25 cellular contexts compared by ENCODE assay signal in the genomic region with DNA sequence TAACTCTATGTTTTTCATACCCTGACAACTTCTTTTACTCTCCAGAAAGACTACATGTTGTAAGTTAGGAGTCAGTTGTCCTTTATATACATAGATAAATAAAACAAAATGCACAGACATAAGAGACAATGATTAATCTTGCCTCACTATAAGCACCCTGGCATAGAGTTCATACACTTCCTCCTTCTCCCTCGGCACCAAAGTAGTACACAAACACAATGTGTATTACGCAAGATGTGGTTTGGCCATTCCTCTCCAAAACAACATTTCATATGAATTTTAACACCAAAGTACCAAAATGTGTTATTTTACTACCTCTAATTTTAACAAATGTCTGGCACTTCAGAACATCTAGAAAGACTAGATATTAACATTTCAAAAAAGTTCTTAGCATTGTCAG. TPM values are rescaled to one million over a fixed set of nuclear protein-coding genes. Genes with fewer than 3 reads are reported as not detected.
A peak's percentile ranks its signal among the peaks of the same experiment; 100 is the strongest.
DNase-seq lines count a peak whose midpoint lies in the region; ATAC-seq, FAIRE-seq and TF ChIP-seq lines count a peak whose summit lies in the region.
"Had no signal": no experiment of that assay in that cellular context is flagged by ENCODE, and none has a peak within 500 bp of the region (broad histone marks: within the 10 kb centered on the region; RNA-seq: fewer than 3 reads in every experiment).

No MANE protein-coding gene starts in this region.

- no peak overlapping the region for H3K27ac Mint-ChIP-seq in naive thymus-derived CD4-positive, alpha-beta T cell
- H3K27ac Mint-ChIP-seq: activated B cell treated with CpG ODN at 0.5 μM for 24 hours; CD8-positive, alpha-beta T cell; stimulated activated effector memory CD8-positive, alpha-beta T cell treated with anti-CD3 and anti-CD28 coated beads, Interleukin-12 subunit alpha, Interleukin-12 subunit beta, amount 100 ng/mL, for 72 hours had no signal

- no peak for FAIRE-seq in bronchial epithelial cell (lab: Jason Lieb, UNC)
- FAIRE-seq: G401.6, GM18507, islet of Langerhans had no signal

- no peaks in the 10 kb centered on the region for H3K27me3 ChIP-seq in HL-60 (ENCODE audit: insufficient read depth, poor library complexity, severe bottlenecking)
- peaks cover 6% of the 10 kb centered on the region for H3K27me3 ChIP-seq in bronchial epithelial cell (ENCODE audit: control insufficient read depth, insufficient read depth, low read length)
- H3K27me3 ChIP-seq in naive thymus-derived CD4-positive, alpha-beta T cell (ENCODE audit: control insufficient read depth in 2 of 2, insufficient read depth in 2 of 2, low read length in 2 of 2): no peaks in the 10 kb centered on the region
- H3K27me3 ChIP-seq: breast epithelium had no signal

- peaks cover 0 to 20% (median 0%) of the 10 kb centered on the region in 11 donors for H3K9me3 Mint-ChIP-seq in naive thymus-derived CD4-positive, alpha-beta T cell
- H3K9me3 Mint-ChIP-seq: CD8-positive, alpha-beta T cell; stimulated activated effector memory CD8-positive, alpha-beta T cell treated with anti-CD3 and anti-CD28 coated beads, Interleukin-12 subunit alpha, Interleukin-12 subunit beta, amount 100 ng/mL, for 72 hours had no signal

- POLR2A ChIA-PET in naive thymus-derived CD4-positive, alpha-beta T cell (lab: Charles Lee): no interaction called here

- H3K9me3 ChIP-seq in naive thymus-derived CD4-positive, alpha-beta T cell (ENCODE audit: control insufficient read depth in 2 of 3, low read length in 3 of 3): no peaks in the 10 kb centered on the region

- ATAC-seq in naive thymus-derived CD4-positive, alpha-beta T cell: peak; percentile 44
- ATAC-seq: CD8-positive, alpha-beta T cell; stimulated activated effector memory CD8-positive, alpha-beta T cell treated with anti-CD3 and anti-CD28 coated beads, Interleukin-12 subunit alpha, Interleukin-12 subunit beta, amount 100 ng/mL, for 72 hours had no signal

- peaks cover 0 to 24% (median 3%) of the 10 kb centered on the region in 5 donors for H3K36me3 Mint-ChIP-seq in naive thymus-derived CD4-positive, alpha-beta T cell
- H3K36me3 Mint-ChIP-seq: CD8-positive, alpha-beta T cell; stimulated activated effector memory CD8-positive, alpha-beta T cell treated with anti-CD3 and anti-CD28 coated beads, Interleukin-12 subunit alpha, Interleukin-12 subunit beta, amount 100 ng/mL, for 72 hours had no signal

- H3K4me1 ChIP-seq in naive thymus-derived CD4-positive, alpha-beta T cell (ENCODE audit: control insufficient read depth in 2 of 2, insufficient read depth in 2 of 2, low read length in 2 of 2): no peaks in the 10 kb centered on the region
- H3K4me1 ChIP-seq: breast epithelium had no signal

- TF ChIP-seq CTCF in HL-60 (IDR thresholded peaks at IDR 0.05; ENCODE audit: insufficient read depth, low read length) (no peak), bronchial epithelial cell (IDR thresholded peaks at IDR 0.05; ENCODE audit: insufficient read depth, low read length, severe bottlenecking) (no peak)

- H3K27me3 Mint-ChIP-seq in naive thymus-derived CD4-positive, alpha-beta T cell: peaks cover 0 to 18% (median 0%) of the 10 kb centered on the region in 5 donors

- peak overlapping the region; percentile 19; the same call in 1 of the 2 replicates for H3K27ac ChIP-seq in HL-60 (replicated peaks)
- no peak overlapping the region for H3K27ac ChIP-seq in naive thymus-derived CD4-positive, alpha-beta T cell (ENCODE audit: low read depth, low read length)
- H3K27ac ChIP-seq: breast epithelium, skin epidermis had no signal

- intact Hi-C loops in naive thymus-derived CD4-positive, alpha-beta T cell (cut with micrococcal nuclease): no loop called here
- intact Hi-C loops in head of caudate nucleus (cut with DNase I): no loop called here

- DNase-seq in HL-60 (ENCODE audit: low read depth in 1 of 2, low spot score in 1 of 2) (peak in 1 of 2 experiments; percentile 73), NOMO-1 treated with DMSO at 0.1 percent for 48 hours (lab: John Stamatoyannopoulos, UW; ENCODE audit: unreplicated experiment) (peak; percentile 84), bronchial epithelial cell (ENCODE audit: low read depth) (peak; percentile 4), NCI-H2196 treated with DMSO at 0.1 percent for 48 hours (lab: John Stamatoyannopoulos, UW; ENCODE audit: unreplicated experiment) (no peak), head of caudate nucleus (no peak), NCI-H510A treated with DMSO at 0.1 percent for 48 hours (lab: John Stamatoyannopoulos, UW) (no peak)
- DNase-seq in naive thymus-derived CD4-positive, alpha-beta T cell: no peak
- DNase-seq: activated B cell treated with CpG ODN at 0.5 μM for 24 hours; activated CD4-positive, alpha-beta T cell treated with anti-CD3 and anti-CD28 coated beads, Interleukin-2, amount 50 U/mL, for 48 hours; activated CD8-positive, alpha-beta memory T cell treated with anti-CD3 and anti-CD28 coated beads, Interleukin-2, amount 50 U/mL, for 48 hours; activated effector memory CD4-positive, alpha-beta T cell treated with Interleukin-2 at 50 U/mL for 16 hours; CD8-positive, alpha-beta T cell; hypothalamus; NCI-H2107; NCI-H510A; stimulated activated CD4-positive, alpha-beta T cell treated with anti-CD3 and anti-CD28 coated beads, Interleukin-2, amount 100 ng/mL, for 24 hours; T1000 had no signal

- no peak overlapping the region for H3K4me3 Mint-ChIP-seq in naive thymus-derived CD4-positive, alpha-beta T cell
- H3K4me3 Mint-ChIP-seq: activated B cell treated with CpG ODN at 0.5 μM for 24 hours; CD8-positive, alpha-beta T cell; stimulated activated effector memory CD8-positive, alpha-beta T cell treated with anti-CD3 and anti-CD28 coated beads, Interleukin-12 subunit alpha, Interleukin-12 subunit beta, amount 100 ng/mL, for 72 hours had no signal

- CTCF ChIA-PET in naive thymus-derived CD4-positive, alpha-beta T cell (lab: Charles Lee): interaction anchor here (0.6 kb wide), 1 partner anchor 58 kb away, joined by 3 read pairs; a partner anchor contains a TSS

- H3K4me1 Mint-ChIP-seq in naive thymus-derived CD4-positive, alpha-beta T cell: peaks cover 0 to 13% (median 4%) of the 10 kb centered on the region in 7 donors
- H3K4me1 Mint-ChIP-seq: stimulated activated effector memory CD8-positive, alpha-beta T cell treated with anti-CD3 and anti-CD28 coated beads, Interleukin-12 subunit alpha, Interleukin-12 subunit beta, amount 100 ng/mL, for 72 hours had no signal

- H3K36me3 ChIP-seq in bronchial epithelial cell (ENCODE audit: control insufficient read depth, insufficient read depth, low read length): no peaks in the 10 kb centered on the region
- no peaks in the 10 kb centered on the region for H3K36me3 ChIP-seq in naive thymus-derived CD4-positive, alpha-beta T cell (ENCODE audit: control insufficient read depth in 2 of 3, insufficient read depth in 3 of 3, low read length in 3 of 3)
- H3K36me3 ChIP-seq: breast epithelium had no signal

- H3K4me3 ChIP-seq in HL-60 (replicated peaks; ENCODE audit: insufficient read depth, low read length): no peak overlapping the region
- no peak overlapping the region for H3K4me3 ChIP-seq in bronchial epithelial cell (ENCODE audit: low read depth, low read length)
- H3K4me3 ChIP-seq in naive thymus-derived CD4-positive, alpha-beta T cell (ENCODE audit: low read length): no peak overlapping the region
- H3K4me3 ChIP-seq: breast epithelium, lung, skin epidermis had no signal

RNA-seq across cellular contexts. Expression of a gene that starts 17.2 kb away (rescaled TPM):
- total RNA-seq in bronchial epithelial cell: 3.8 and 6.1 TPM in 2 replicates
- total RNA-seq in naive thymus-derived CD4-positive, alpha-beta T cell: 10 to 100 TPM; 13.8 to 71.9 (median 29.7) TPM
- 1 to 10 TPM; 5.5 to 8.0 TPM for polyA plus RNA-seq in naive thymus-derived CD4-positive, alpha-beta T cell
- total RNA-seq: HT-29 had no signal

RNA-seq across cellular contexts. Expression of a gene that starts 41.6 kb away (rescaled TPM):
- total RNA-seq in bronchial epithelial cell: 2.3 and 4.2 TPM in 2 replicates
- 10 to 100 TPM in 2 of 5 experiments, 1 to 10 TPM in 3; 4.2 to 14.9 (median 6.5) TPM for total RNA-seq in naive thymus-derived CD4-positive, alpha-beta T cell
- polyA plus RNA-seq in naive thymus-derived CD4-positive, alpha-beta T cell: 1 to 10 TPM; 2.2 to 2.8 TPM
- total RNA-seq: HT-29 had no signal

RNA-seq across cellular contexts. Expression of a gene that starts 57.9 kb away (rescaled TPM):
- total RNA-seq in bronchial epithelial cell: 0.26 and 1.3 TPM in 2 replicates
- 10 to 100 TPM; 10.5 to 64.7 (median 21.0) TPM for total RNA-seq in naive thymus-derived CD4-positive, alpha-beta T cell
- polyA plus RNA-seq in naive thymus-derived CD4-positive, alpha-beta T cell: 1 to 10 TPM; 3.6 to 5.4 TPM
- total RNA-seq: HT-29 had no signal

Comparison
In these comparisons a context has a peak if more than half of its experiments do, and no peak if none do; other contexts are left out.
1. DNase-seq: peak in NOMO-1 treated with DMSO at 0.1 percent for 48 hours (single experiment) and bronchial epithelial cell (single experiment); none in naive thymus-derived CD4-positive, alpha-beta T cell (0 of 9), NCI-H2196 treated with DMSO at 0.1 percent for 48 hours (single experiment), head of caudate nucleus (0 of 42) and NCI-H510A treated with DMSO at 0.1 percent for 48 hours (single experiment).